ENCODE assay signal across 16 cellular contexts in genomic region chrX:56986138-56986537, GRCh38. TPM values are rescaled to one million over a fixed set of nuclear protein-coding genes. Genes with fewer than 3 reads are reported as not detected.
DNase-seq lines count a peak whose midpoint lies in the region; ATAC-seq and TF ChIP-seq lines count a peak whose summit lies in the region.
"Had no signal": no experiment of that assay in that cellular context is flagged by ENCODE, and none has a peak within 500 bp of the region (broad histone marks: within the 10 kb centered on the region; RNA-seq: fewer than 3 reads in every experiment).

No MANE protein-coding gene starts in this region.

- H3K27me3 Mint-ChIP-seq in activated T-helper 17 cell treated with anti-CD3 and anti-CD28 coated beads, Interleukin-2, amount 50 U/mL, for 72 hours: no peaks in the 10 kb centered on the region
- no peaks in the 10 kb centered on the region for H3K27me3 Mint-ChIP-seq in type B pancreatic cell
- H3K27me3 Mint-ChIP-seq: activated CD4-positive, alpha-beta T cell treated with anti-CD3 and anti-CD28 coated beads, Interleukin-2, amount 10 ng/mL, durations not matched to agents 7 days and 5 days had no signal

- TF ChIP-seq CTCF in GM06990 (IDR thresholded peaks at IDR 0.05; ENCODE audit: insufficient read depth, low read length, poor library complexity, severe bottlenecking) (no peak), type B pancreatic cell (conservative IDR thresholded peaks at IDR 0.05) (no peak)

- peak; percentile 29 for DNase-seq in GM06990 (ENCODE audit: extremely low read depth, insufficient read length)
- no peak for DNase-seq in type B pancreatic cell (ENCODE audit: extremely low spot score, unreplicated experiment)
- DNase-seq in hippocampal formation (lab: John Stamatoyannopoulos, UW): no peak
- DNase-seq: activated CD4-positive, alpha-beta T cell treated with anti-CD3 and anti-CD28 coated beads, Interleukin-2, amount 10 ng/mL, durations not matched to agents 7 days and 5 days; activated T-cell treated with anti-CD3 and anti-CD28 coated beads, Interleukin-2, amount 50 U/mL, for 4 hours; foreskin fibroblast; GM23248; MM.1S; NCI-H2029 treated with DMSO at 0.1 percent for 48 hours; T-helper 9 cell had no signal

- no peaks in the 10 kb centered on the region for H3K27me3 ChIP-seq in GM06990 (replicated peaks; ENCODE audit: control insufficient read depth, insufficient read depth, low read length)

- H3K36me3 ChIP-seq in GM06990 (ENCODE audit: control insufficient read depth, insufficient read depth, low read length): no peaks in the 10 kb centered on the region

- peak overlapping the region; percentile 20 for H3K4me3 Mint-ChIP-seq in activated T-helper 17 cell treated with anti-CD3 and anti-CD28 coated beads, Interleukin-2, amount 50 U/mL, for 72 hours
- H3K4me3 Mint-ChIP-seq in type B pancreatic cell: no peak overlapping the region
- H3K4me3 Mint-ChIP-seq: activated CD4-positive, alpha-beta T cell treated with anti-CD3 and anti-CD28 coated beads, Interleukin-2, amount 10 ng/mL, durations not matched to agents 7 days and 5 days; activated T-cell treated with anti-CD3 and anti-CD28 coated beads, Interleukin-2, amount 50 U/mL, for 4 hours had no signal

- H3K4me1 Mint-ChIP-seq in activated T-helper 17 cell treated with anti-CD3 and anti-CD28 coated beads, Interleukin-2, amount 50 U/mL, for 72 hours: peaks cover 16% of the 10 kb centered on the region
- H3K4me1 Mint-ChIP-seq in type B pancreatic cell (ENCODE audit: unreplicated experiment): no peaks in the 10 kb centered on the region

- no peaks in the 10 kb centered on the region for H3K9me3 Mint-ChIP-seq in activated T-helper 17 cell treated with anti-CD3 and anti-CD28 coated beads, Interleukin-2, amount 50 U/mL, for 72 hours
- H3K9me3 Mint-ChIP-seq in type B pancreatic cell: no peaks in the 10 kb centered on the region
- H3K9me3 Mint-ChIP-seq: activated CD4-positive, alpha-beta T cell treated with anti-CD3 and anti-CD28 coated beads, Interleukin-2, amount 10 ng/mL, durations not matched to agents 7 days and 5 days; activated T-cell treated with anti-CD3 and anti-CD28 coated beads, Interleukin-2, amount 50 U/mL, for 4 hours had no signal

- H3K27ac Mint-ChIP-seq in activated T-helper 17 cell treated with anti-CD3 and anti-CD28 coated beads, Interleukin-2, amount 50 U/mL, for 72 hours: peak overlapping the region; percentile 86
- no peak overlapping the region for H3K27ac Mint-ChIP-seq in type B pancreatic cell

- H3K36me3 Mint-ChIP-seq in activated T-helper 17 cell treated with anti-CD3 and anti-CD28 coated beads, Interleukin-2, amount 50 U/mL, for 72 hours (ENCODE audit: low read depth): peaks cover 41% of the 10 kb centered on the region
- peaks cover 13% of the 10 kb centered on the region for H3K36me3 Mint-ChIP-seq in type B pancreatic cell

- H3K4me3 ChIP-seq in GM06990 (replicated peaks; ENCODE audit: low read depth, low read length): no peak overlapping the region
- H3K4me3 ChIP-seq: GM23248, skin epidermis had no signal

- ATAC-seq in GM18520 (IDR thresholded peaks at IDR 0.05; ENCODE audit: unreplicated experiment) (peak; percentile 52), HG02798 (IDR thresholded peaks at IDR 0.05; ENCODE audit: poor library complexity, unreplicated experiment) (peak; percentile 60), HG03039 (IDR thresholded peaks at IDR 0.05; ENCODE audit: unreplicated experiment) (no peak), GM21390 (IDR thresholded peaks at IDR 0.05; ENCODE audit: unreplicated experiment) (no peak)
- peak; percentile 73 for ATAC-seq in activated T-helper 17 cell treated with anti-CD3 and anti-CD28 coated beads, Interleukin-2, amount 50 U/mL, for 72 hours (replicated peaks)

RNA-seq across cellular contexts. Expression of gene SPIN3, which starts 9.2 kb away (rescaled TPM):
- 10 to 100 TPM in 1 of 2 donors, 1 to 10 TPM in 1; 7.6 to 11.7 TPM for total RNA-seq in activated T-helper 17 cell treated with anti-CD3 and anti-CD28 coated beads, Interleukin-2, amount 50 U/mL, for 72 hours
- total RNA-seq in type B pancreatic cell (ENCODE audit: low replicate concordance): 15.8 and 16.0 TPM in 2 replicates

Comparison
In these comparisons a context has a peak if more than half of its experiments do, and no peak if none do; other contexts are left out.
1. ATAC-seq: peak in GM18520 (single experiment), HG02798 (single experiment) and activated T-helper 17 cell treated with anti-CD3 and anti-CD28 coated beads, Interleukin-2, amount 50 U/mL, for 72 hours (single experiment); none in HG03039 (single experiment) and GM21390 (single experiment).